In the genomic region with DNA sequence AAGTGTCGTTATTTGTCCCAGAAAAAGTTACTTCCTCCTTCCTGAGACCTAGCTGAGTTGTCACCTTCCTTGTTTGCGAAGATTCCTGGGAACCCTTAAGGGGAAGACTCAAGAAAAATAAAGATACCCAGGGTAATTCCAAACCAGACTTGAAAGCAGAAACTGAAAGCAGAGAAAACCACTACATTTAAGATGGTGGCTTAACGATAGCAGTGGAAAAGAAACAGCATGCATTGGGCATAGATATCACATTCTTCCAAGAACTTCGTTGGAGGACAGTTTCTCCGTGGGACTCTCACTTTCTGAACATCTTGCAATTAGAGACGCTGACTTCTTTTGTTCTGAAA, we compare ENCODE assay signal across 11 cellular contexts.
DNase-seq lines count a peak whose midpoint lies in the region; ATAC-seq and TF ChIP-seq lines count a peak whose summit lies in the region.
"Had no signal": no experiment of that assay in that cellular context is flagged by ENCODE, and none has a peak within 500 bp of the region (broad histone marks: within the 10 kb centered on the region; RNA-seq: fewer than 3 reads in every experiment).

No MANE protein-coding gene starts in this region.

- DNase-seq in activated CD4-positive, alpha-beta T cell treated with anti-CD3 and anti-CD28 coated beads, Interleukin-2, amount 10 ng/mL, durations not matched to agents 24 days and 14 days, result peak; percentile 78
- no peak for DNase-seq in activated CD4-positive, alpha-beta T cell treated with anti-CD3 and anti-CD28 coated beads for 48 hours
- DNase-seq in activated naive CD4-positive, alpha-beta T cell treated with anti-CD3 and anti-CD28 coated beads, Interleukin-2, amount 50 U/mL, for 72 hours (ENCODE audit: low spot score in 2 of 2), result no peak
- peak; percentile 38 for DNase-seq in superior temporal gyrus (ENCODE audit: extremely low spot score)
- no peak for DNase-seq in H9
- no peak for DNase-seq in SKM-1 treated with dmso at 0.1 percent for 144 hours (lab: John Stamatoyannopoulos, UW; ENCODE audit: unreplicated experiment)
- DNase-seq in NCI-H69 (lab: John Stamatoyannopoulos, UW), result no peak
- DNase-seq: amygdala had no signal

- no peak overlapping the region for H2AK5ac ChIP-seq in H9 (ENCODE audit: insufficient read length, low read length)

- no peak overlapping the region for H3K4ac ChIP-seq in H9 (ENCODE audit: low read depth, low read length)

- no peaks in the 10 kb centered on the region for H3K4me1 ChIP-seq in H9 (ENCODE audit: insufficient read depth, low read length)
- H3K4me1 ChIP-seq: SJSA1 had no signal

- no peak overlapping the region for H3K56ac ChIP-seq in H9 (ENCODE audit: insufficient read length, low read depth, low read length)

- H3K27ac Mint-ChIP-seq in activated CD4-positive, alpha-beta T cell treated with anti-CD3 and anti-CD28 coated beads, Interleukin-2, amount 10 ng/mL, durations not matched to agents 24 days and 14 days, result peak overlapping the region; percentile 98
- H3K27ac Mint-ChIP-seq in activated naive CD4-positive, alpha-beta T cell treated with anti-CD3 and anti-CD28 coated beads, Interleukin-2, amount 50 U/mL, for 72 hours, result peak overlapping the region; percentile 96
- H3K27ac Mint-ChIP-seq in H9, result no peak overlapping the region

- H3K14ac ChIP-seq in H9 (ENCODE audit: insufficient read depth, low read length), result no peak overlapping the region

- H3K4me3 Mint-ChIP-seq in activated CD4-positive, alpha-beta T cell treated with anti-CD3 and anti-CD28 coated beads, Interleukin-2, amount 10 ng/mL, durations not matched to agents 24 days and 14 days, result peak overlapping the region; percentile 79
- H3K4me3 Mint-ChIP-seq in H9, result no peak overlapping the region

- peaks cover 19% of the 10 kb centered on the region for H3K36me3 Mint-ChIP-seq in activated CD4-positive, alpha-beta T cell treated with anti-CD3 and anti-CD28 coated beads, Interleukin-2, amount 10 ng/mL, durations not matched to agents 24 days and 14 days (ENCODE audit: low read depth)
- H3K36me3 Mint-ChIP-seq in activated naive CD4-positive, alpha-beta T cell treated with anti-CD3 and anti-CD28 coated beads, Interleukin-2, amount 50 U/mL, for 72 hours, result peaks cover 17 to 20% of the 10 kb centered on the region in 2 donors
- no peaks in the 10 kb centered on the region for H3K36me3 Mint-ChIP-seq in H9 (ENCODE audit: insufficient read depth in 1 of 3, low read depth in 3 of 3)

- H4K20me1 ChIP-seq in H9 (ENCODE audit: control insufficient read depth, insufficient read depth, insufficient read length), result no peaks in the 10 kb centered on the region

- peak; percentile 36 for ATAC-seq in HG02981 (IDR thresholded peaks at IDR 0.05; ENCODE audit: unreplicated experiment)
- ATAC-seq in activated naive CD4-positive, alpha-beta T cell treated with anti-CD3 and anti-CD28 coated beads, Interleukin-2, amount 50 U/mL, for 72 hours, result peak; percentile 31 to 45

- H3K18ac ChIP-seq in H9 (ENCODE audit: insufficient read length, low read depth, low read length), result no peak overlapping the region

- H3K4me1 Mint-ChIP-seq in activated CD4-positive, alpha-beta T cell treated with anti-CD3 and anti-CD28 coated beads, Interleukin-2, amount 10 ng/mL, durations not matched to agents 24 days and 14 days, result peaks cover 53% of the 10 kb centered on the region
- H3K4me1 Mint-ChIP-seq in H9, result peaks cover 12 to 16% of the 10 kb centered on the region in 2 experiments

- no peak overlapping the region for H3K27ac ChIP-seq in H9 (ENCODE audit: insufficient read length, low read depth, low read length)
- H3K27ac ChIP-seq: SJSA1, thoracic aorta had no signal

- no peak overlapping the region for H2AFZ ChIP-seq in H9 (ENCODE audit: low read length)

- no peaks in the 10 kb centered on the region for H3K27me3 ChIP-seq in H9 (ENCODE audit: insufficient read depth, low read length)
- H3K27me3 ChIP-seq: SJSA1 had no signal

- no peak overlapping the region for H2BK120ac ChIP-seq in H9 (ENCODE audit: low read depth, low read length, poor library complexity, severe bottlenecking)

- H3K79me1 ChIP-seq in H9 (ENCODE audit: insufficient read depth, low read depth, low read length, poor library complexity, severe bottlenecking), result no peaks in the 10 kb centered on the region

- H3K4me2 ChIP-seq in H9 (ENCODE audit: insufficient read depth, insufficient read length, low read length), result no peak overlapping the region

- H3T11ph ChIP-seq in H9 (ENCODE audit: low read length), result no peak overlapping the region

- H4K5ac ChIP-seq in H9 (ENCODE audit: insufficient read length, low read depth, low read length), result no peak overlapping the region

- H2BK15ac ChIP-seq in H9 (ENCODE audit: low read depth, low read length), result no peak overlapping the region

- H3K9me3 ChIP-seq in H9 (ENCODE audit: control insufficient read depth, low read depth, low read length), result no peaks in the 10 kb centered on the region
- H3K9me3 ChIP-seq: SJSA1, thoracic aorta had no signal

- TF ChIP-seq CTCF in H9 (conservative IDR thresholded peaks at IDR 0.05), result no peak

- no peaks in the 10 kb centered on the region for H3K79me2 ChIP-seq in H9 (ENCODE audit: insufficient read depth, low read length)

- no peak overlapping the region for H2BK5ac ChIP-seq in H9 (ENCODE audit: insufficient read length, low read length)

- WGBS in H9 (ENCODE audit: extremely low coverage, insufficient read length, low lambda C conversion rate), result no CpG with 5 or more reads among the region's 6 CpGs

- intact Hi-C loops in activated CD4-positive, alpha-beta T cell treated with anti-CD3 and anti-CD28 coated beads, Interleukin-2, amount 10 ng/mL, durations not matched to agents 24 days and 14 days (cut with micrococcal nuclease), result loop anchor here (1.0 to 10.0 kb wide), 7 partner anchors 15 to 633 kb away; a partner anchor contains a TSS

- H2BK20ac ChIP-seq in H9 (ENCODE audit: low read depth, low read length, poor library complexity, severe bottlenecking), result no peak overlapping the region

- peaks cover 3% of the 10 kb centered on the region for H3K9me3 Mint-ChIP-seq in activated CD4-positive, alpha-beta T cell treated with anti-CD3 and anti-CD28 coated beads, Interleukin-2, amount 10 ng/mL, durations not matched to agents 24 days and 14 days
- peaks cover 3 to 10% of the 10 kb centered on the region in 2 donors for H3K9me3 Mint-ChIP-seq in activated naive CD4-positive, alpha-beta T cell treated with anti-CD3 and anti-CD28 coated beads, Interleukin-2, amount 50 U/mL, for 72 hours
- H3K9me3 Mint-ChIP-seq in H9, result no peaks in the 10 kb centered on the region

- no peak overlapping the region for H4K91ac ChIP-seq in H9 (ENCODE audit: insufficient read length, low read depth, low read length)

- no peak overlapping the region for H3K9ac ChIP-seq in H9 (ENCODE audit: extremely low read depth, insufficient read length, low read length)

- no peaks in the 10 kb centered on the region for H3K23me2 ChIP-seq in H9 (ENCODE audit: insufficient read length, low read depth, low read length, poor library complexity, severe bottlenecking)

- H4K8ac ChIP-seq in H9 (replicated peaks; ENCODE audit: insufficient read length, low read depth, low read length), result no peak overlapping the region

- no peak overlapping the region for H3K23ac ChIP-seq in H9 (ENCODE audit: insufficient read length, low read depth, low read length)

- H3K27me3 Mint-ChIP-seq in activated CD4-positive, alpha-beta T cell treated with anti-CD3 and anti-CD28 coated beads, Interleukin-2, amount 10 ng/mL, durations not matched to agents 24 days and 14 days, result no peaks in the 10 kb centered on the region
- H3K27me3 Mint-ChIP-seq in H9 (ENCODE audit: low read depth), result no peaks in the 10 kb centered on the region

- no peak overlapping the region for H2BK12ac ChIP-seq in H9 (ENCODE audit: insufficient read length, low read depth, low read length)

Comparison
In these comparisons a context has a peak if more than half of its experiments do, and no peak if none do; other contexts are left out.
1. DNase-seq: peak in activated CD4-positive, alpha-beta T cell treated with anti-CD3 and anti-CD28 coated beads, Interleukin-2, amount 10 ng/mL, durations not matched to agents 24 days and 14 days (single experiment) and superior temporal gyrus (single experiment); none in activated CD4-positive, alpha-beta T cell treated with anti-CD3 and anti-CD28 coated beads for 48 hours (single experiment), activated naive CD4-positive, alpha-beta T cell treated with anti-CD3 and anti-CD28 coated beads, Interleukin-2, amount 50 U/mL, for 72 hours (0 of 2), H9 (single experiment), SKM-1 treated with dmso at 0.1 percent for 144 hours (single experiment) and NCI-H69 (single experiment).
2. H3K27ac Mint-ChIP-seq: peak in activated CD4-positive, alpha-beta T cell treated with anti-CD3 and anti-CD28 coated beads, Interleukin-2, amount 10 ng/mL, durations not matched to agents 24 days and 14 days (single experiment) and activated naive CD4-positive, alpha-beta T cell treated with anti-CD3 and anti-CD28 coated beads, Interleukin-2, amount 50 U/mL, for 72 hours (2 of 2); none in H9 (0 of 3).